ENCODE assay signal across 1 cellular context in genomic region chr6:14269434-14269833, GRCh38.
TF ChIP-seq lines count a peak whose summit lies in the region.

No MANE protein-coding gene starts in this region.

TF ChIP-seq in HCT116, 20 proteins besides CTCF, POLR2A, EP300 and RAD21 (continued from another document):
- TF ChIP-seq ZNF274 (IDR thresholded peaks at IDR 0.05; ENCODE audit: low read depth, low read length) (no peak), EZH2 (IDR thresholded peaks at IDR 0.05) (no peak)
